17 cellular contexts compared by ENCODE assay signal in the genomic region with DNA sequence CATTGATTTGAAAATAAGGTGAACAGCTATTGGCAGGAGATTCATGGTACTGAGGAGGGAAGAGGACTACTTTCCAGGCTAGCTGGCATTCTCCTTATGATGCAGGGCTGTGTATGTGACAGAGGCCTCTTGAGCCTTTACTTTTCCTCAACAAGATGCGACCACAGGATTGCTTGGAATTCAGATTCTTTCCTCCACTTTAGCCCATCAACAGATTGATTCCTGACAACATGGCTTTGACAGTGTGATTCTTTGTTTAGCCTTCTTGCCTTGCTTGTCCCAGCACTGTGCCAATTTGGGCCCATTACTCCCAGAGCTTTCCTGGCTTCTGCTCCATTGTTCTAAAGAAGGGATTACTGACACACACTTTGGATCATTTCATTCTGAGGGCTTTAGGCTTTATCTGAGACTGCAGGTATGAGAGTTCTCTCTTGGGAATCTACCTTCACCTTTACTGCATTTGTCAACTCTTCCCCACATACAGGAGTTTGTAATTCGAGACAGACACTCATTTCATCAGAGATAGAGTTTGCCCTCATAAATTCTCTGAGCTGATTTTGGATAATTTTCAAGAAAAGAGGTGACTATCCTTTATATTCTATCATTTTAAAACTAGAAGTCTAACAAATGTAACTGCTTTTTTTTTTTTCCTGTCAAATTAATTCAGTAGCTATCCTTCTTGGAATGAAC.
A peak's percentile ranks its signal among the peaks of the same experiment; 100 is the strongest.
DNase-seq lines count a peak whose midpoint lies in the region; ATAC-seq and TF ChIP-seq lines count a peak whose summit lies in the region.
"Had no signal": no experiment of that assay in that cellular context is flagged by ENCODE, and none has a peak within 500 bp of the region (broad histone marks: within the 10 kb centered on the region; RNA-seq: fewer than 3 reads in every experiment).

No MANE protein-coding gene starts in this region.

- intact Hi-C loops in MCF 10A (cut with micrococcal nuclease) = no loop called here
- intact Hi-C loops in naive thymus-derived CD4-positive, alpha-beta T cell (cut with micrococcal nuclease) = no loop called here

- no peaks in the 10 kb centered on the region for H3K36me3 Mint-ChIP-seq in MCF 10A (ENCODE audit: insufficient read depth, unreplicated experiment)
- H3K36me3 Mint-ChIP-seq in naive thymus-derived CD4-positive, alpha-beta T cell = no peaks in the 10 kb centered on the region
- H3K36me3 Mint-ChIP-seq: activated naive CD8-positive, alpha-beta T cell treated with anti-CD3 and anti-CD28 coated beads, Interleukin-2, amount 10 ng/mL, durations not matched to agents 7 days and 5 days; WTC11 had no signal

- H3K9me3 Mint-ChIP-seq in MCF 10A (ENCODE audit: unreplicated experiment) = no peaks in the 10 kb centered on the region
- H3K9me3 Mint-ChIP-seq in naive thymus-derived CD4-positive, alpha-beta T cell = no peaks in the 10 kb centered on the region
- H3K9me3 Mint-ChIP-seq: activated naive CD8-positive, alpha-beta T cell treated with anti-CD3 and anti-CD28 coated beads, Interleukin-2, amount 10 ng/mL, durations not matched to agents 7 days and 5 days; WTC11 had no signal

- POLR2A ChIA-PET in MCF 10A (lab: Yijun Ruan, JAX) = no interaction called here
- POLR2A ChIA-PET in naive thymus-derived CD4-positive, alpha-beta T cell (lab: Charles Lee) = no interaction called here

- no peak overlapping the region for H3K9ac ChIP-seq in NT2/D1 (ENCODE audit: insufficient read length, low read depth)
- H3K9ac ChIP-seq: parathyroid adenoma had no signal

- CTCF ChIA-PET in MCF 10A (lab: Yijun Ruan, JAX) = no interaction called here
- CTCF ChIA-PET in naive thymus-derived CD4-positive, alpha-beta T cell (lab: Charles Lee) = no interaction called here

- H3K4me1 Mint-ChIP-seq in MCF 10A (ENCODE audit: insufficient read depth, unreplicated experiment) = no peaks in the 10 kb centered on the region
- H3K4me1 Mint-ChIP-seq in naive thymus-derived CD4-positive, alpha-beta T cell = peaks cover 0 to 2% (median 0%) of the 10 kb centered on the region in 7 donors
- H3K4me1 Mint-ChIP-seq: activated naive CD8-positive, alpha-beta T cell treated with anti-CD3 and anti-CD28 coated beads, Interleukin-2, amount 10 ng/mL, durations not matched to agents 7 days and 5 days had no signal

- H3K9me3 ChIP-seq in NT2/D1 (ENCODE audit: insufficient read depth, low read length) = no peaks in the 10 kb centered on the region
- H3K9me3 ChIP-seq in naive thymus-derived CD4-positive, alpha-beta T cell (ENCODE audit: control insufficient read depth in 2 of 3, low read length in 3 of 3) = no peaks in the 10 kb centered on the region

- no peak overlapping the region for H3K27ac ChIP-seq in naive thymus-derived CD4-positive, alpha-beta T cell (ENCODE audit: low read depth, low read length)
- H3K27ac ChIP-seq: parathyroid adenoma, RWPE1 had no signal

- no peaks in the 10 kb centered on the region for H3K27me3 ChIP-seq in NT2/D1 (ENCODE audit: insufficient read depth, insufficient read length)
- H3K27me3 ChIP-seq in naive thymus-derived CD4-positive, alpha-beta T cell (ENCODE audit: control insufficient read depth in 2 of 2, insufficient read depth in 2 of 2, low read length in 2 of 2) = no peaks in the 10 kb centered on the region

- no peak overlapping the region for H3K4me3 Mint-ChIP-seq in MCF 10A (ENCODE audit: unreplicated experiment)
- H3K4me3 Mint-ChIP-seq in naive thymus-derived CD4-positive, alpha-beta T cell = no peak overlapping the region
- H3K4me3 Mint-ChIP-seq: activated naive CD8-positive, alpha-beta T cell treated with anti-CD3 and anti-CD28 coated beads, Interleukin-2, amount 10 ng/mL, durations not matched to agents 7 days and 5 days; WTC11 had no signal

- DNase-seq in EH (ENCODE audit: low read depth) = peak; percentile 65
- peak; percentile 23 for DNase-seq in NT2/D1 (ENCODE audit: low read depth, low spot score)
- peak; percentile 80 for DNase-seq in foreskin melanocyte
- DNase-seq in pons (ENCODE audit: low spot score) = peak; percentile 22
- DNase-seq in MCF 10A (ENCODE audit: unreplicated experiment) = no peak
- no peak for DNase-seq in GOT3 (lab: John Stamatoyannopoulos, UW)
- no peak for DNase-seq in MV-4-11 (lab: John Stamatoyannopoulos, UW)
- no peak for DNase-seq in naive thymus-derived CD4-positive, alpha-beta T cell
- DNase-seq: activated naive CD8-positive, alpha-beta T cell treated with anti-CD3 and anti-CD28 coated beads, Interleukin-2, amount 10 ng/mL, durations not matched to agents 7 days and 5 days; caudate nucleus; COR-L47; GF-D8; Karpas-422; NCI-H1417 treated with DMSO at 0.1 percent for 48 hours had no signal

- TF ChIP-seq CTCF in MCF 10A (IDR thresholded peaks at IDR 0.05; ENCODE audit: unreplicated experiment) = no peak

- ATAC-seq in naive thymus-derived CD4-positive, alpha-beta T cell = no peak
- ATAC-seq: WTC11 had no signal

- no peaks in the 10 kb centered on the region for H3K36me3 ChIP-seq in NT2/D1 (ENCODE audit: insufficient read depth, insufficient read length, low read length)
- H3K36me3 ChIP-seq in naive thymus-derived CD4-positive, alpha-beta T cell (ENCODE audit: control insufficient read depth in 2 of 3, insufficient read depth in 3 of 3, low read length in 3 of 3) = peaks cover 0 to 2% (median 0%) of the 10 kb centered on the region in 3 experiments

- BruUV-seq in MCF 10A (replicated peaks; lab: Mats Ljungman, UMichigan) = no TSS peak

- no peaks in the 10 kb centered on the region for H3K27me3 Mint-ChIP-seq in MCF 10A (ENCODE audit: insufficient read depth, unreplicated experiment)
- H3K27me3 Mint-ChIP-seq in naive thymus-derived CD4-positive, alpha-beta T cell = peaks cover 10 to 28% (median 23%) of the 10 kb centered on the region in 5 donors

- no peaks in the 10 kb centered on the region for H3K4me1 ChIP-seq in NT2/D1 (ENCODE audit: insufficient read depth, insufficient read length)
- H3K4me1 ChIP-seq in naive thymus-derived CD4-positive, alpha-beta T cell (ENCODE audit: control insufficient read depth in 2 of 2, insufficient read depth in 2 of 2, low read length in 2 of 2) = no peaks in the 10 kb centered on the region
- H3K4me1 ChIP-seq: parathyroid adenoma had no signal

- no peak overlapping the region for H3K4me3 ChIP-seq in NT2/D1 (ENCODE audit: insufficient read length, low read depth)
- H3K4me3 ChIP-seq in naive thymus-derived CD4-positive, alpha-beta T cell (ENCODE audit: low read length) = no peak overlapping the region

- no peak overlapping the region for H3K27ac Mint-ChIP-seq in MCF 10A (ENCODE audit: low read depth, unreplicated experiment)
- H3K27ac Mint-ChIP-seq in naive thymus-derived CD4-positive, alpha-beta T cell = no peak overlapping the region
- H3K27ac Mint-ChIP-seq: activated naive CD8-positive, alpha-beta T cell treated with anti-CD3 and anti-CD28 coated beads, Interleukin-2, amount 10 ng/mL, durations not matched to agents 7 days and 5 days; WTC11 had no signal

Comparison
In these comparisons a context has a peak if more than half of its experiments do, and no peak if none do; other contexts are left out.
1. DNase-seq: peak in EH (single experiment), NT2/D1 (single experiment), foreskin melanocyte (single experiment) and pons (single experiment); none in MCF 10A (single experiment), GOT3 (single experiment), MV-4-11 (single experiment) and naive thymus-derived CD4-positive, alpha-beta T cell (0 of 9).